In the genomic region with DNA sequence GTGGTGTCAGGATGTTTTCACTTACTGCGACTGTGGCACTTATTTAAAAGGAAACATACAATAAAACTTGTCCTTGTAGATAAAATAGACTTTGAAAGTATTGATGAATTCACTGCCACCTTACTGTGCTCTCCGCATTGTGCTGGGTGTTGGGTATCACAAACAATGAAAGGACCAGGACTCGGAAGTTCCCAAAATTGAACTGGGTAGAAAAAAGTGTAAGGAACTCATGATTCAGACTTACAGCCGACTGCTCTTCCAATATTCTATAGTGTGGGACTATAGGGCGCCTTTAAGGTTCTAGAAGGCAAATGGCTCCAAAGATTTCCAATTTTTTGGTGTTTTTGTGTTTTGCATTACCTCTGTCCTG, we compare ENCODE assay signal across 8 cellular contexts. TPM values are rescaled to one million over a fixed set of nuclear protein-coding genes. Genes with fewer than 3 reads are reported as not detected.
DNase-seq lines count a peak whose midpoint lies in the region; ATAC-seq and TF ChIP-seq lines count a peak whose summit lies in the region.

No MANE protein-coding gene starts in this region.

- H3K27ac ChIP-seq in SK-N-SH (ENCODE audit: low read depth in 2 of 2, low read length in 1 of 2): peak overlapping the region; percentile 81 to 100

- H3F3A ChIP-seq in SK-N-SH (replicated peaks; ENCODE audit: insufficient read depth): peaks cover 23% of the 10 kb centered on the region

- no peaks in the 10 kb centered on the region for H3K9me3 ChIP-seq in SK-N-SH
- no peaks in the 10 kb centered on the region for H3K9me3 ChIP-seq in skeletal muscle satellite cell (replicated peaks; ENCODE audit: low read length)

- peak overlapping the region; percentile 91 for H3K9ac ChIP-seq in SK-N-SH
- H3K9ac ChIP-seq in skeletal muscle satellite cell (ENCODE audit: low read depth, low read length): peak overlapping the region; percentile 98

- H2AFZ ChIP-seq in SK-N-SH (ENCODE audit: low read depth): peak overlapping the region; percentile 36

- POLR2A ChIA-PET in SK-N-SH (lab: Yijun Ruan, JAX): no interaction called here

- peak overlapping the region; percentile 81 for H3K4me2 ChIP-seq in SK-N-SH
- H3K4me2 ChIP-seq in skeletal muscle satellite cell (ENCODE audit: low read length): peak overlapping the region; percentile 82

- ATAC-seq in HG03342 (IDR thresholded peaks at IDR 0.05; ENCODE audit: unreplicated experiment): no peak

- no peak for TF ChIP-seq CTCF in GM20000 (IDR thresholded peaks at IDR 0.05; ENCODE audit: extremely low read depth, missing control alignments)
- TF ChIP-seq CTCF in SK-N-SH (IDR thresholded peaks at IDR 0.05): no peak
- no peak for TF ChIP-seq CTCF in foreskin fibroblast (IDR thresholded peaks at IDR 0.05; ENCODE audit: low read depth, low read length)

- CTCF ChIA-PET in SK-N-SH (lab: Yijun Ruan, JAX): no interaction called here

- no peak for TF ChIP-seq EP300 in SK-N-SH (IDR thresholded peaks at IDR 0.05; ENCODE audit: borderline replicate concordance in 1 of 2, low read depth in 1 of 2, low read length in 1 of 2)

- H3K27me3 ChIP-seq in SK-N-SH (ENCODE audit: insufficient read depth) (no peaks in the 10 kb centered on the region), skeletal muscle satellite cell (ENCODE audit: control insufficient read depth, insufficient read depth, low read length) (no peaks in the 10 kb centered on the region)

- no peaks in the 10 kb centered on the region for H3K36me3 ChIP-seq in SK-N-SH (replicated peaks in 1 of 2; ENCODE audit: control insufficient read depth in 1 of 2, insufficient read depth in 2 of 2, low read length in 1 of 2)
- H3K36me3 ChIP-seq in skeletal muscle satellite cell (ENCODE audit: insufficient read depth, low read length): no peaks in the 10 kb centered on the region

- TF ChIP-seq RAD21 in SK-N-SH (IDR thresholded peaks at IDR 0.05; ENCODE audit: low read length): no peak

- WGBS in SK-N-SH (ENCODE audit: low lambda C conversion rate): 50% methylated on average over 5 of the region's 5 CpGs

- H3K4me3 ChIP-seq in SK-N-SH (ENCODE audit: low read depth in 2 of 2, low read length in 1 of 2) (peak overlapping the region; percentile 57 to 73; a peak in 3 of 4 replicates), foreskin fibroblast (ENCODE audit: low read depth in 1 of 2, low read length in 2 of 2) (peak overlapping the region; percentile 57 to 59), skeletal muscle satellite cell (ENCODE audit: low read length) (peak overlapping the region; percentile 70)

- H3K4me1 ChIP-seq in SK-N-SH (ENCODE audit: control insufficient read depth in 1 of 2, insufficient read depth in 2 of 2, low read depth in 1 of 2, low read length in 1 of 2) (peaks cover 3 to 21% of the 10 kb centered on the region in 2 experiments; a peak in 3 of 4 replicates), skeletal muscle satellite cell (ENCODE audit: control insufficient read depth, insufficient read depth, low read length) (peaks cover 28% of the 10 kb centered on the region)

- DNase-seq in GM20000 (ENCODE audit: low spot score): peak; percentile 13
- no peak for DNase-seq in SK-N-SH
- DNase-seq in foreskin fibroblast: no peak
- DNase-seq in NCI-H2171 (lab: John Stamatoyannopoulos, UW): no peak
- no peak for DNase-seq in activated CD4-positive, CD25-positive, alpha-beta regulatory T cell (lab: John Stamatoyannopoulos, UW)
- DNase-seq in T1000 (lab: John Stamatoyannopoulos, UW): no peak

- H4K20me1 ChIP-seq in SK-N-SH (ENCODE audit: insufficient read depth): no peaks in the 10 kb centered on the region

- H3K9me2 ChIP-seq in SK-N-SH: no peaks in the 10 kb centered on the region

- H3K79me2 ChIP-seq in SK-N-SH (ENCODE audit: insufficient read depth): no peaks in the 10 kb centered on the region

TF ChIP-seq in SK-N-SH, 30 proteins besides CTCF, POLR2A, EP300 and RAD21:
- no peak for TF ChIP-seq MXI1 (IDR thresholded peaks at IDR 0.05; ENCODE audit: low read depth, low read length)
- no peak for TF ChIP-seq JUND (IDR thresholded peaks at IDR 0.05)
- TF ChIP-seq, protein P1, sequence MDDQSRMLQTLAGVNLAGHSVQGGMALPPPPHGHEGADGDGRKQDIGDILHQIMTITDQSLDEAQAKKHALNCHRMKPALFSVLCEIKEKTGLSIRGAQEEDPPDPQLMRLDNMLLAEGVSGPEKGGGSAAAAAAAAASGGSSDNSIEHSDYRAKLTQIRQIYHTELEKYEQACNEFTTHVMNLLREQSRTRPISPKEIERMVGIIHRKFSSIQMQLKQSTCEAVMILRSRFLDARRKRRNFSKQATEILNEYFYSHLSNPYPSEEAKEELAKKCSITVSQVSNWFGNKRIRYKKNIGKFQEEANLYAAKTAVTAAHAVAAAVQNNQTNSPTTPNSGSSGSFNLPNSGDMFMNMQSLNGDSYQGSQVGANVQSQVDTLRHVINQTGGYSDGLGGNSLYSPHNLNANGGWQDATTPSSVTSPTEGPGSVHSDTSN (IDR thresholded peaks at IDR 0.05): no peak
- no peak for TF ChIP-seq RFX5 (IDR thresholded peaks at IDR 0.05; ENCODE audit: low read length)
- no peak for TF ChIP-seq NRF1 (IDR thresholded peaks at IDR 0.05; ENCODE audit: low read depth, low read length)
- TF ChIP-seq CHD2 (IDR thresholded peaks at IDR 0.05; ENCODE audit: low read length, partially characterized antibody): no peak
- no peak for TF ChIP-seq FOSL2 (IDR thresholded peaks at IDR 0.05; ENCODE audit: borderline replicate concordance, low read depth)
- TF ChIP-seq, protein P2, sequence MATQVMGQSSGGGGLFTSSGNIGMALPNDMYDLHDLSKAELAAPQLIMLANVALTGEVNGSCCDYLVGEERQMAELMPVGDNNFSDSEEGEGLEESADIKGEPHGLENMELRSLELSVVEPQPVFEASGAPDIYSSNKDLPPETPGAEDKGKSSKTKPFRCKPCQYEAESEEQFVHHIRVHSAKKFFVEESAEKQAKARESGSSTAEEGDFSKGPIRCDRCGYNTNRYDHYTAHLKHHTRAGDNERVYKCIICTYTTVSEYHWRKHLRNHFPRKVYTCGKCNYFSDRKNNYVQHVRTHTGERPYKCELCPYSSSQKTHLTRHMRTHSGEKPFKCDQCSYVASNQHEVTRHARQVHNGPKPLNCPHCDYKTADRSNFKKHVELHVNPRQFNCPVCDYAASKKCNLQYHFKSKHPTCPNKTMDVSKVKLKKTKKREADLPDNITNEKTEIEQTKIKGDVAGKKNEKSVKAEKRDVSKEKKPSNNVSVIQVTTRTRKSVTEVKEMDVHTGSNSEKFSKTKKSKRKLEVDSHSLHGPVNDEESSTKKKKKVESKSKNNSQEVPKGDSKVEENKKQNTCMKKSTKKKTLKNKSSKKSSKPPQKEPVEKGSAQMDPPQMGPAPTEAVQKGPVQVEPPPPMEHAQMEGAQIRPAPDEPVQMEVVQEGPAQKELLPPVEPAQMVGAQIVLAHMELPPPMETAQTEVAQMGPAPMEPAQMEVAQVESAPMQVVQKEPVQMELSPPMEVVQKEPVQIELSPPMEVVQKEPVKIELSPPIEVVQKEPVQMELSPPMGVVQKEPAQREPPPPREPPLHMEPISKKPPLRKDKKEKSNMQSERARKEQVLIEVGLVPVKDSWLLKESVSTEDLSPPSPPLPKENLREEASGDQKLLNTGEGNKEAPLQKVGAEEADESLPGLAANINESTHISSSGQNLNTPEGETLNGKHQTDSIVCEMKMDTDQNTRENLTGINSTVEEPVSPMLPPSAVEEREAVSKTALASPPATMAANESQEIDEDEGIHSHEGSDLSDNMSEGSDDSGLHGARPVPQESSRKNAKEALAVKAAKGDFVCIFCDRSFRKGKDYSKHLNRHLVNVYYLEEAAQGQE (IDR thresholded peaks at IDR 0.05; ENCODE audit: low read depth, low read length): no peak
- TF ChIP-seq TCF12 (IDR thresholded peaks at IDR 0.05): no peak
- TF ChIP-seq, protein P3, sequence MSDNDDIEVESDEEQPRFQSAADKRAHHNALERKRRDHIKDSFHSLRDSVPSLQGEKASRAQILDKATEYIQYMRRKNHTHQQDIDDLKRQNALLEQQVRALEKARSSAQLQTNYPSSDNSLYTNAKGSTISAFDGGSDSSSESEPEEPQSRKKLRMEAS (IDR thresholded peaks at IDR 0.05; ENCODE audit: low read depth): no peak
- TF ChIP-seq RCOR1 (IDR thresholded peaks at IDR 0.05; ENCODE audit: low read length): no peak
- TF ChIP-seq EZH2phosphoT487 (IDR thresholded peaks at IDR 0.05; ENCODE audit: borderline replicate concordance, low read depth): no peak
- no peak for TF ChIP-seq GATA2 (CRISPR knock-in tag; IDR thresholded peaks at IDR 0.05)
- no peak for TF ChIP-seq NFIC (IDR thresholded peaks at IDR 0.05; ENCODE audit: borderline replicate concordance)
- no peak for TF ChIP-seq FOXJ3 (CRISPR knock-in tag; IDR thresholded peaks at IDR 0.05)
- TF ChIP-seq TAF1 (IDR thresholded peaks at IDR 0.05; ENCODE audit: borderline replicate concordance, low read depth, low read length): no peak

RNA-seq across cellular contexts. Expression of a gene that starts 32.0 kb away (rescaled TPM):
- 4.0 and 4.9 TPM in 2 replicates for polyA plus RNA-seq in SK-N-SH (2012; rRNA removed)
- polyA plus RNA-seq in SK-N-SH (2012; cell fraction: cytosol; rRNA removed): 2.1 and 3.1 TPM in 2 replicates
- polyA plus RNA-seq in SK-N-SH (2012; cell fraction: nucleus; rRNA removed): 13.3 and 16.5 TPM in 2 replicates
- total RNA-seq in skeletal muscle satellite cell (2012; rRNA removed): 1.0 and 2.2 TPM in 2 replicates
